ENCODE assay signal across 16 cellular contexts in genomic region chr3:19920401-19921075, GRCh38. TPM values are rescaled to one million over a fixed set of nuclear protein-coding genes. Genes with fewer than 3 reads are reported as not detected.
DNase-seq lines count a peak whose midpoint lies in the region; ATAC-seq and TF ChIP-seq lines count a peak whose summit lies in the region.
"Had no signal": no experiment of that assay in that cellular context is flagged by ENCODE, and none has a peak within 500 bp of the region (broad histone marks: within the 10 kb centered on the region; RNA-seq: fewer than 3 reads in every experiment).

No MANE protein-coding gene starts in this region.

- 100% methylated on average over 1 of the region's 4 CpGs for WGBS in mesenchymal stem cell
- 76 to 94% (median 89%) methylated on average over 4 of the region's 4 CpGs for WGBS in spleen, 5 donors

- H3K27me3 ChIP-seq in mesenchymal stem cell (ENCODE audit: control insufficient read depth in 1 of 2, insufficient read depth in 1 of 2, low read length in 2 of 2) (no peaks in the 10 kb centered on the region), spleen (replicated peaks in 1 of 7) (no peaks in the 10 kb centered on the region), gastrocnemius medialis (no peaks in the 10 kb centered on the region)
- H3K27me3 ChIP-seq: BLaER1 had no signal

- no peak overlapping the region for H3K4ac ChIP-seq in mesenchymal stem cell (ENCODE audit: low read depth in 1 of 2, low read length in 2 of 2)

- no peak overlapping the region for H3K23ac ChIP-seq in mesenchymal stem cell (ENCODE audit: low read length in 2 of 2)

- H3K27ac ChIP-seq in mesenchymal stem cell (ENCODE audit: low read length, poor library complexity, severe bottlenecking) (peak overlapping the region; percentile 84), spleen (no peak overlapping the region), gastrocnemius medialis (no peak overlapping the region)
- H3K27ac ChIP-seq: BLaER1, GM23248, HL-60 had no signal

- no peak for ATAC-seq in gastrocnemius medialis
- ATAC-seq: CD8-positive, alpha-beta T cell; GM12878 had no signal

- H3K14ac ChIP-seq in mesenchymal stem cell (ENCODE audit: low read length in 2 of 2): no peak overlapping the region

- H2BK5ac ChIP-seq in mesenchymal stem cell (ENCODE audit: low read depth, low read length, poor library complexity, severe bottlenecking): no peak overlapping the region

- H3K79me1 ChIP-seq in mesenchymal stem cell (replicated peaks; ENCODE audit: low read length, poor library complexity, severe bottlenecking): no peaks in the 10 kb centered on the region

- H2BK15ac ChIP-seq in mesenchymal stem cell (ENCODE audit: low read depth, poor library complexity, severe bottlenecking): no peak overlapping the region

- H2AK5ac ChIP-seq in mesenchymal stem cell (ENCODE audit: low read length, severe bottlenecking): no peak overlapping the region

- no peak for TF ChIP-seq CTCF in spleen (IDR thresholded peaks at IDR 0.05 in 8 of 11, conservative IDR thresholded peaks at IDR 0.05 in 3 of 11)
- TF ChIP-seq CTCF in gastrocnemius medialis (IDR thresholded peaks at IDR 0.05 in 4 of 5, conservative IDR thresholded peaks at IDR 0.05 in 1 of 5): no peak

- H3K9me3 ChIP-seq in mesenchymal stem cell (ENCODE audit: control insufficient read depth, low read length): no peaks in the 10 kb centered on the region
- no peaks in the 10 kb centered on the region for H3K9me3 ChIP-seq in spleen
- H3K9me3 ChIP-seq in gastrocnemius medialis: no peaks in the 10 kb centered on the region
- H3K9me3 ChIP-seq: BLaER1 had no signal

- TF ChIP-seq POLR2A in spleen (IDR thresholded peaks at IDR 0.05) (no peak), gastrocnemius medialis (IDR thresholded peaks at IDR 0.05) (no peak)

- H3K4me3 ChIP-seq in mesenchymal stem cell (ENCODE audit: insufficient read depth in 1 of 2, low read depth in 1 of 2, low read length in 2 of 2): no peak overlapping the region
- H3K4me3 ChIP-seq in spleen: no peak overlapping the region
- no peak overlapping the region for H3K4me3 ChIP-seq in gastrocnemius medialis
- H3K4me3 ChIP-seq: BLaER1, GM12878, GM23248 had no signal

- H4K91ac ChIP-seq in mesenchymal stem cell (ENCODE audit: low read length): no peak overlapping the region

- no peak overlapping the region for H2BK120ac ChIP-seq in mesenchymal stem cell (ENCODE audit: low read depth, low read length)

- H2AFZ ChIP-seq in mesenchymal stem cell (ENCODE audit: low read depth, low read length): no peak overlapping the region
- H2AFZ ChIP-seq: GM23248 had no signal

- H3K9ac ChIP-seq in mesenchymal stem cell (ENCODE audit: low read length): no peak overlapping the region
- H3K9ac ChIP-seq: BLaER1, GM23248 had no signal

- DNase-seq in HK-2 (ENCODE audit: unreplicated experiment): peak; percentile 19
- DNase-seq in glomerular visceral epithelial cell (ENCODE audit: extremely low spot score): peak; percentile 16
- DNase-seq in mesenchymal stem cell: no peak
- DNase-seq in spleen: no peak
- no peak for DNase-seq in CD1c-positive myeloid dendritic cell (ENCODE audit: extremely low spot score)
- DNase-seq in gastrocnemius medialis: no peak
- DNase-seq in activated naive CD4-positive, alpha-beta T cell treated with anti-CD3 and anti-CD28 coated beads, Interleukin-2, amount 50 U/mL, for 16 hours: no peak
- DNase-seq: Calu3; CD8-positive, alpha-beta T cell; DMS79 treated with DMSO at 0.1 percent for 48 hours; GF-D8; GM23248; HCEC 1CT had no signal

- in situ Hi-C loops in gastrocnemius medialis (cut with MboI; ENCODE audit: low sequenced_read_pairs in 4 of 4): no loop called here

- H3K4me2 ChIP-seq in mesenchymal stem cell (ENCODE audit: low read length, poor library complexity, severe bottlenecking): peak overlapping the region; percentile 43
- H3K4me2 ChIP-seq: BLaER1 had no signal

- no peak overlapping the region for H2BK12ac ChIP-seq in mesenchymal stem cell (ENCODE audit: low read length in 2 of 2)

- no peak overlapping the region for H4K8ac ChIP-seq in mesenchymal stem cell (ENCODE audit: low read length)

- no peak overlapping the region for H3K18ac ChIP-seq in mesenchymal stem cell (ENCODE audit: low read depth in 1 of 2, low read length in 2 of 2)

- intact Hi-C loops in spleen (cut with DNase I; ENCODE audit: low total_unique reads): no loop called here
- intact Hi-C loops in gastrocnemius medialis (cut with DNase I; ENCODE audit: low total_unique reads): no loop called here

- H3K36me3 ChIP-seq in mesenchymal stem cell (ENCODE audit: control insufficient read depth in 1 of 2, insufficient read depth in 2 of 2, low read depth in 1 of 2, low read length in 2 of 2) (no peaks in the 10 kb centered on the region), spleen (no peaks in the 10 kb centered on the region), gastrocnemius medialis (no peaks in the 10 kb centered on the region)
- H3K36me3 ChIP-seq: BLaER1 had no signal

- H3K4me1 ChIP-seq in mesenchymal stem cell (ENCODE audit: control insufficient read depth, insufficient read depth, low read depth, low read length): no peaks in the 10 kb centered on the region
- no peaks in the 10 kb centered on the region for H3K4me1 ChIP-seq in spleen
- no peaks in the 10 kb centered on the region for H3K4me1 ChIP-seq in gastrocnemius medialis
- H3K4me1 ChIP-seq: BLaER1 had no signal

RNA-seq across cellular contexts. Expression of gene EFHB, which starts 13.5 kb away (rescaled TPM):
- 0.54 TPM for polyA plus RNA-seq in mesenchymal stem cell (2013, experiment 1 of 2)
- 0.82 TPM for polyA plus RNA-seq in mesenchymal stem cell (2013, experiment 2 of 2)
- 1 to 10 TPM in 3 of 7 donors, under 1 TPM in 2, not detected in 2; 0.83 to 2.7 (median 1.2) TPM for total RNA-seq in spleen
- polyA plus RNA-seq in spleen: 1 to 10 TPM; 1.0 to 2.0 (median 1.9) TPM
- total RNA-seq in gastrocnemius medialis: not detected
- total RNA-seq: Calu3 had no signal

RNA-seq across cellular contexts. Expression of gene RAB5A, which starts 26.4 kb away (rescaled TPM):
- 61.2 TPM for polyA plus RNA-seq in mesenchymal stem cell (2013, experiment 1 of 2)
- 61.5 TPM for polyA plus RNA-seq in mesenchymal stem cell (2013, experiment 2 of 2)
- total RNA-seq in spleen (10 to 100 TPM; 58.5 to 83.1 (median 64.3) TPM), gastrocnemius medialis (10 to 100 TPM; 30.9 to 43.7 (median 35.5) TPM)
- polyA plus RNA-seq in spleen: 10 to 100 TPM; 17.6 to 24.0 (median 20.8) TPM

Comparison
In these comparisons a context has a peak if more than half of its experiments do, and no peak if none do; other contexts are left out.
1. DNase-seq: peak in HK-2 (single experiment) and glomerular visceral epithelial cell (single experiment); none in mesenchymal stem cell (single experiment), spleen (single experiment), CD1c-positive myeloid dendritic cell (single experiment), gastrocnemius medialis (0 of 2) and activated naive CD4-positive, alpha-beta T cell treated with anti-CD3 and anti-CD28 coated beads, Interleukin-2, amount 50 U/mL, for 16 hours (single experiment).